ENCODE assay signal across 26 cellular contexts in the genomic region with DNA sequence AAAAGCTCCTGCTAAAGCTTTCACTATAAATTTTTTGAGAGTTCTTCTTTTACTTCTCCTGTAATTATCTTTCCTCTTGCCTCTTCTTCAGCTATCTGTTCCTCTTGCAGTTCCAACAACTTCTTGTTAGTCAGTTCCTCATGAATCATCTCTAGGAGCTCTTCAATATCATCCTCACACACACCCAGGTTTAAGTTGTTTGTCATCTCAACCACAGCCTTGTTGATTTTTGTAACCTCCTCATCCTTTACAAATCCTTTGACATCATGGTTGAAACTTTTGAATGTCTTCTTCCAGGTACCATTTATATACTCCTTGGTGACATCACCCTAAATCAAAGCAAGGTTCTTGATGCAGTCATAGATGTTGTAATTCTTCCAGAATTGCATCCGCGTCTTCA.
DNase-seq lines count a peak whose midpoint lies in the region; ATAC-seq and TF ChIP-seq lines count a peak whose summit lies in the region.
"Had no signal": no experiment of that assay in that cellular context is flagged by ENCODE, and none has a peak within 500 bp of the region (broad histone marks: within the 10 kb centered on the region; RNA-seq: fewer than 3 reads in every experiment).

No MANE protein-coding gene starts in this region.

- H3K9me3 Mint-ChIP-seq in MCF 10A (ENCODE audit: unreplicated experiment): peaks cover 12% of the 10 kb centered on the region

- intact Hi-C loops in MCF 10A (cut with micrococcal nuclease): no loop called here
- intact Hi-C loops in breast epithelium (cut with DNase I; ENCODE audit: low total_unique reads): no loop called here

- no TSS peak for BruUV-seq in MCF 10A (replicated peaks; lab: Mats Ljungman, UMichigan)

- POLR2A ChIA-PET in MCF 10A (lab: Yijun Ruan, JAX): no interaction called here

- H3K27ac Mint-ChIP-seq in MCF 10A (ENCODE audit: low read depth, unreplicated experiment): peak overlapping the region; percentile 8
- H3K27ac Mint-ChIP-seq: activated CD4-positive, alpha-beta T cell treated with anti-CD3 and anti-CD28 coated beads, Interleukin-2, amount 10 ng/mL, durations not matched to agents 7 days and 5 days; activated CD8-positive, alpha-beta memory T cell treated with anti-CD3 and anti-CD28 coated beads, Interleukin-2, amount 10 ng/mL, durations not matched to agents 7 days and 5 days; natural killer cell had no signal

- no peak overlapping the region for H3K27ac ChIP-seq in breast epithelium
- H3K27ac ChIP-seq in epithelial cell of prostate: peak overlapping the region; percentile 41
- H3K27ac ChIP-seq: A549, BLaER1, left lung, upper lobe of left lung, WERI-Rb-1 had no signal

- TF ChIP-seq CTCF in MCF 10A (IDR thresholded peaks at IDR 0.05; ENCODE audit: unreplicated experiment) (no peak), breast epithelium (IDR thresholded peaks at IDR 0.05) (no peak)

- H3K27me3 ChIP-seq in breast epithelium: no peaks in the 10 kb centered on the region
- H3K27me3 ChIP-seq: BLaER1, left lung, upper lobe of left lung had no signal

- ATAC-seq in HG03432 (IDR thresholded peaks at IDR 0.05; ENCODE audit: unreplicated experiment): no peak
- ATAC-seq in activated CD4-positive, CD25-positive, alpha-beta regulatory T cell treated with anti-CD3 and anti-CD28 coated beads, Interleukin-2, amount 50 U/mL, for 24 hours: no peak
- ATAC-seq: A549; activated CD8-positive, alpha-beta memory T cell treated with anti-CD3 and anti-CD28 coated beads, Interleukin-2, amount 10 ng/mL, durations not matched to agents 7 days and 5 days; left lung; natural killer cell; SK-N-SH treated with all-trans-retinoic acid at 6 μM for 48 hours had no signal

- no peaks in the 10 kb centered on the region for H3K36me3 ChIP-seq in breast epithelium
- H3K36me3 ChIP-seq: left lung, upper lobe of left lung, WERI-Rb-1 had no signal

- CTCF ChIA-PET in MCF 10A (lab: Yijun Ruan, JAX): interaction anchor here (0.6 to 3.6 kb wide), 7 partner anchors 17 to 667 kb away, joined by 3 to 12 read pairs (median 5); partner anchors contain the start of gene APBA1

- peaks cover 8% of the 10 kb centered on the region for H3K4me1 Mint-ChIP-seq in MCF 10A (ENCODE audit: insufficient read depth, unreplicated experiment)
- H3K4me1 Mint-ChIP-seq: activated CD4-positive, alpha-beta T cell treated with anti-CD3 and anti-CD28 coated beads, Interleukin-2, amount 10 ng/mL, durations not matched to agents 7 days and 5 days; activated CD8-positive, alpha-beta memory T cell treated with anti-CD3 and anti-CD28 coated beads, Interleukin-2, amount 10 ng/mL, durations not matched to agents 7 days and 5 days; natural killer cell had no signal

- no peaks in the 10 kb centered on the region for H3K36me3 Mint-ChIP-seq in MCF 10A (ENCODE audit: insufficient read depth, unreplicated experiment)
- H3K36me3 Mint-ChIP-seq: activated CD8-positive, alpha-beta memory T cell treated with anti-CD3 and anti-CD28 coated beads, Interleukin-2, amount 10 ng/mL, durations not matched to agents 7 days and 5 days; natural killer cell had no signal

- no peaks in the 10 kb centered on the region for H3K27me3 Mint-ChIP-seq in MCF 10A (ENCODE audit: insufficient read depth, unreplicated experiment)
- H3K27me3 Mint-ChIP-seq: activated CD8-positive, alpha-beta memory T cell treated with anti-CD3 and anti-CD28 coated beads, Interleukin-2, amount 10 ng/mL, durations not matched to agents 7 days and 5 days had no signal

- H3K4me1 ChIP-seq in breast epithelium: no peaks in the 10 kb centered on the region
- H3K4me1 ChIP-seq: BLaER1, left lung, upper lobe of left lung had no signal

- no peak overlapping the region for H3K4me3 ChIP-seq in breast epithelium
- H3K4me3 ChIP-seq: A549, BLaER1, left lung, upper lobe of left lung had no signal

- DNase-seq in MCF 10A (ENCODE audit: unreplicated experiment) (no peak), breast epithelium (ENCODE audit: low spot score in 2 of 2) (no peak), MV-4-11 (lab: John Stamatoyannopoulos, UW) (peak; percentile 45), epithelial cell of prostate (ENCODE audit: low read depth, low spot score) (peak; percentile 66), SHP77 treated with DMSO at 0.1 percent for 48 hours (lab: John Stamatoyannopoulos, UW) (no peak)
- DNase-seq in activated naive CD4-positive, alpha-beta T cell treated with Interleukin-2 at 50 U/mL for 16 hours: no peak
- DNase-seq: activated CD4-positive, alpha-beta T cell treated with anti-CD3 and anti-CD28 coated beads, Interleukin-2, amount 10 ng/mL, durations not matched to agents 7 days and 5 days; activated CD8-positive, alpha-beta memory T cell treated with anti-CD3 and anti-CD28 coated beads, Interleukin-2, amount 10 ng/mL, durations not matched to agents 7 days and 5 days; activated naive CD4-positive, alpha-beta T cell treated with anti-CD3 and anti-CD28 coated beads, Interleukin-2, amount 50 U/mL, for 16 hours; amygdala; dermis blood vessel endothelial cell; foreskin melanocyte; left lung; midbrain; natural killer cell; NCI-H1694 treated with DMSO at 0.1 percent for 48 hours; NCI-H526; RPMI8226; substantia nigra; upper lobe of left lung; WERI-Rb-1 had no signal

- peaks cover 10 to 19% of the 10 kb centered on the region in 2 donors for H3K9me3 ChIP-seq in breast epithelium

- TF ChIP-seq POLR2A in breast epithelium (IDR thresholded peaks at IDR 0.05): no peak

- no peak overlapping the region for H3K4me3 Mint-ChIP-seq in MCF 10A (ENCODE audit: unreplicated experiment)
- H3K4me3 Mint-ChIP-seq: activated CD4-positive, alpha-beta T cell treated with anti-CD3 and anti-CD28 coated beads, Interleukin-2, amount 10 ng/mL, durations not matched to agents 7 days and 5 days; activated CD8-positive, alpha-beta memory T cell treated with anti-CD3 and anti-CD28 coated beads, Interleukin-2, amount 10 ng/mL, durations not matched to agents 7 days and 5 days; natural killer cell had no signal

Comparison
In these comparisons a context has a peak if more than half of its experiments do, and no peak if none do; other contexts are left out.
1. DNase-seq: peak in MV-4-11 (single experiment) and epithelial cell of prostate (single experiment); none in MCF 10A (single experiment), breast epithelium (0 of 2), activated naive CD4-positive, alpha-beta T cell treated with Interleukin-2 at 50 U/mL for 16 hours (single experiment) and SHP77 treated with DMSO at 0.1 percent for 48 hours (single experiment).